ENCODE assay signal across 12 cellular contexts in the genomic region with DNA sequence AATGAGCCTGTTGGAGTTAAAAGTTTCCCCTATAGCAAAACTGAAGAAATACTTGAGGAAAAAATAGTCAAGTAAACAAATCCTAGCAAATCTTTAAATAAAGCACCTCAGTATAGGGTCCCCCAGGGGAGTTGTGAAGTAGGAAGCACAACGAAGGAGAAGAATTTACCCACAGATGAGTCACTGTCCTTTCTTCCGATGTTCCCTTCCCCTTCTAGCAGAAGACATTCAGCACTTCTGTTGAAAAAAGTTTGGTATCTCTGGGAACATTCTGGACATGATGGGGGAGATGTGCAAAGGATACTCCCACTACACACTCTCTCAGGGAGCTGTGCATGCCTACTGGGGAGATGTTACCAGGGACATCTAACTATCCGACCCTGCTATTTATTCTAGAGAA.
DNase-seq lines count a peak whose midpoint lies in the region; ATAC-seq and TF ChIP-seq lines count a peak whose summit lies in the region.
"Had no signal": no experiment of that assay in that cellular context is flagged by ENCODE, and none has a peak within 500 bp of the region (broad histone marks: within the 10 kb centered on the region; RNA-seq: fewer than 3 reads in every experiment).

No MANE protein-coding gene starts in this region.

- H3K4me1 ChIP-seq in heart left ventricle (peaks cover 0 to 48% (median 25%) of the 10 kb centered on the region in 12 donors), right cardiac atrium (ENCODE audit: control insufficient read depth, insufficient read depth, low read length) (peaks cover 8% of the 10 kb centered on the region), uterus (peaks cover 0 to 4% of the 10 kb centered on the region in 2 donors)

- peak in 1 of 4 donors; percentile 52 for ATAC-seq in heart left ventricle
- no peak for ATAC-seq in right cardiac atrium
- no peak for ATAC-seq in HG02759 (IDR thresholded peaks at IDR 0.05; ENCODE audit: unreplicated experiment)

- no peaks in the 10 kb centered on the region for H3K9me3 ChIP-seq in heart left ventricle
- no peaks in the 10 kb centered on the region for H3K9me3 ChIP-seq in right cardiac atrium (ENCODE audit: control insufficient read depth, low read length)
- H3K9me3 ChIP-seq in uterus = no peaks in the 10 kb centered on the region

- H3K27me3 ChIP-seq in heart left ventricle = no peaks in the 10 kb centered on the region
- no peaks in the 10 kb centered on the region for H3K27me3 ChIP-seq in right cardiac atrium (ENCODE audit: control insufficient read depth, insufficient read depth)
- H3K27me3 ChIP-seq in uterus = no peaks in the 10 kb centered on the region

- H3K27ac ChIP-seq in heart left ventricle = peak overlapping the region in 7 of 12 donors; percentile 12 to 57 (median 42)
- no peak overlapping the region for H3K27ac ChIP-seq in right cardiac atrium (ENCODE audit: low read length)
- H3K27ac ChIP-seq in angular gyrus (ENCODE audit: low read depth, low read length) = peak overlapping the region; percentile 59
- peak overlapping the region; percentile 46 to 78 for H3K27ac ChIP-seq in uterus

- intact Hi-C loops in heart left ventricle (cut with DNase I) = loop anchor here in 1 of 10 donors (5.0 kb wide), 1 partner anchor 93 kb away; a partner anchor contains a TSS
- intact Hi-C loops in right cardiac atrium (cut with DNase I) = no loop called here
- intact Hi-C loops in uterus (cut with DNase I; ENCODE audit: low total_unique reads) = loop anchor here (10.0 kb wide), 1 partner anchor 95 kb away; a partner anchor contains a TSS

- no peaks in the 10 kb centered on the region for H3K36me3 ChIP-seq in heart left ventricle
- no peaks in the 10 kb centered on the region for H3K36me3 ChIP-seq in uterus

- TF ChIP-seq POLR2A in heart left ventricle (IDR thresholded peaks at IDR 0.05) (no peak), uterus (IDR thresholded peaks at IDR 0.05) (no peak)

- H3K4me3 ChIP-seq in heart left ventricle = no peak overlapping the region
- H3K4me3 ChIP-seq in right cardiac atrium (ENCODE audit: low read length) = no peak overlapping the region
- H3K4me3 ChIP-seq in uterus = no peak overlapping the region

- no peak for TF ChIP-seq CTCF in heart left ventricle (IDR thresholded peaks at IDR 0.05)
- no peak for TF ChIP-seq CTCF in uterus (IDR thresholded peaks at IDR 0.05)

- 39 to 49% (median 46%) methylated on average over 3 of the region's 3 CpGs for WGBS in heart left ventricle, 4 donors
- 37% methylated on average over 3 of the region's 3 CpGs for whole genome bisulfite sequencing in right cardiac atrium

- DNase-seq in heart left ventricle (no peak), right cardiac atrium (no peak), iris pigment epithelial cell (ENCODE audit: low read depth) (peak; percentile 56), uterus (no peak), retina (no peak), GOT3 (lab: John Stamatoyannopoulos, UW) (no peak)
- DNase-seq: activated CD4-positive, alpha-beta memory T cell treated with anti-CD3 and anti-CD28 coated beads for 36 hours; DND-41; NCI-H2107; OCI-M1 had no signal
